In the genomic region with DNA sequence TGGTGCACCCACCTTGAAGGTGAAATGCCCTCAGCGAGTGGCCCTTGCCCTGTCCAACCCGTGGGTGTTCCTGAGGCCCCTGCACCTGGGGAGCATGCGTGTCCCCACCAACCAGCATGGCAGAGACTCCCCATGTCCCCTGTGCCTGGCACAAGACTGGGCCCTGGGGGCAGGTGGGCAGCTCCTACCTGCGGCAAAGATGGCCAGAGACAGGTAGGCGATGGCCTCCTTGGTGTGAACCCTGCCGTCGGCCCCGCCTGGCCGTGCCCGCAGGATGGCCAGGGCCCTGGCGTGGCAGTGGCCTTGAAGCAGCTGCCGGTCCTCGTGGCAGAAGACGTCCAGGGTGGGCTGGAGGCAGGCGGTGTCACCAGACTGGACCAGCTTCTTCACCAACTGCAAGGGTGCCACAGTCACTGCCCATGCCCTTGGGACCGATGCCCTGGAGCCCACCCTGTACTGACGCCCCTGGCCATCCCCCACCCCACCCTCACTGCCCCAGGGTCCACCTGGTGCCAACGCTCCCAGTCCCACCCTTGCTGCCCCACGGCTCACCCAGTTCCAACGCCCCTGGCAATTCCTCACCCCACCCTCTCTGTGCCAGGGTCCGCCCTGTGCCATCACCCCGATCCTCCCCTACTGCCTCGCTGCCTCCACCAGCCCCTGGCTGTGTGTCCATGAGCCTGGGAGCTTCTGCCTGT, we compare ENCODE assay signal across 16 cellular contexts. TPM values are rescaled to one million over a fixed set of nuclear protein-coding genes. Genes with fewer than 3 reads are reported as not detected.
DNase-seq lines count a peak whose midpoint lies in the region; ATAC-seq and TF ChIP-seq lines count a peak whose summit lies in the region.
"Had no signal": no experiment of that assay in that cellular context is flagged by ENCODE, and none has a peak within 500 bp of the region (broad histone marks: within the 10 kb centered on the region; RNA-seq: fewer than 3 reads in every experiment).

No MANE protein-coding gene starts in this region.

- TF ChIP-seq CTCF in activated B cell treated with CpG ODN at 0.5 μM for 24 hours (IDR thresholded peaks at IDR 0.05): no peak
- TF ChIP-seq CTCF in lower lobe of right lung (IDR thresholded peaks at IDR 0.05): no peak
- no peak for TF ChIP-seq CTCF in type B pancreatic cell (conservative IDR thresholded peaks at IDR 0.05)
- TF ChIP-seq CTCF in GM13976 (IDR thresholded peaks at IDR 0.05; ENCODE audit: borderline replicate concordance, control extremely low read depth, extremely low read depth, insufficient read depth, missing control alignments): no peak

- ATAC-seq in Right ventricle myocardium inferior (no peak), left ventricle myocardium superior (no peak), activated B cell treated with CpG ODN at 0.5 μM for 24 hours (ENCODE audit: low read depth) (no peak), lower lobe of right lung (no peak), GM18511 (IDR thresholded peaks at IDR 0.05; ENCODE audit: unreplicated experiment) (no peak)

- H3K4me3 ChIP-seq in lower lobe of right lung: no peak overlapping the region
- H3K4me3 ChIP-seq: HAP-1, lung had no signal

- H3K27ac Mint-ChIP-seq in activated B cell treated with CpG ODN at 0.5 μM for 24 hours (no peak overlapping the region), type B pancreatic cell (no peak overlapping the region)
- H3K27ac Mint-ChIP-seq: activated CD4-positive, alpha-beta memory T cell treated with anti-CD3 and anti-CD28 coated beads for 36 hours; CD14-positive monocyte; IgD-negative memory B cell had no signal

- peaks cover 17% of the 10 kb centered on the region for H3K9me3 Mint-ChIP-seq in activated B cell treated with CpG ODN at 0.5 μM for 24 hours
- peaks cover 20% of the 10 kb centered on the region for H3K9me3 Mint-ChIP-seq in type B pancreatic cell

- H3K27me3 Mint-ChIP-seq in activated B cell treated with CpG ODN at 0.5 μM for 24 hours: peaks cover 16% of the 10 kb centered on the region
- H3K27me3 Mint-ChIP-seq in type B pancreatic cell: no peaks in the 10 kb centered on the region

- CTCF ChIA-PET in activated B cell treated with CpG ODN at 0.5 μM for 24 hours (lab: Charles Lee): interaction anchor here (1.5 to 3.4 kb wide), 2 partner anchors 231 to 370 kb away, joined by 5 to 19 read pairs; no protein-coding TSS in a partner anchor

- no peak overlapping the region for H3K27ac ChIP-seq in lower lobe of right lung
- H3K27ac ChIP-seq: VCaP had no signal

- no peaks in the 10 kb centered on the region for H3K36me3 ChIP-seq in lower lobe of right lung
- H3K36me3 ChIP-seq: HAP-1 had no signal

- H3K4me1 ChIP-seq in lower lobe of right lung: no peaks in the 10 kb centered on the region

- in situ Hi-C loops in GM13976 (cut with MboI; ENCODE audit: low sequenced_read_pairs, unreplicated experiment): no loop called here

- POLR2A ChIA-PET in activated B cell treated with CpG ODN at 0.5 μM for 24 hours (lab: Charles Lee): no interaction called here

- peaks cover 50% of the 10 kb centered on the region for H3K27me3 ChIP-seq in lower lobe of right lung (ENCODE audit: low read depth)

- DNase-seq in Right ventricle myocardium inferior (ENCODE audit: missing footprints) (peak; percentile 61), left ventricle myocardium superior (no peak), activated B cell treated with CpG ODN at 0.5 μM for 24 hours (peak; percentile 6), lower lobe of right lung (peak; percentile 32), type B pancreatic cell (ENCODE audit: extremely low spot score, unreplicated experiment) (peak; percentile 66), GM13976 (ENCODE audit: low spot score) (no peak), SIG-M5 (lab: John Stamatoyannopoulos, UW) (no peak)
- DNase-seq: foreskin fibroblast, NCI-H446 treated with DMSO at 0.1 percent for 48 hours had no signal

- no peaks in the 10 kb centered on the region for H3K36me3 Mint-ChIP-seq in activated B cell treated with CpG ODN at 0.5 μM for 24 hours (ENCODE audit: low read depth)
- no peaks in the 10 kb centered on the region for H3K36me3 Mint-ChIP-seq in type B pancreatic cell
- H3K36me3 Mint-ChIP-seq: CD14-positive monocyte, IgD-negative memory B cell had no signal

- no peak overlapping the region for H3K4me3 Mint-ChIP-seq in activated B cell treated with CpG ODN at 0.5 μM for 24 hours
- H3K4me3 Mint-ChIP-seq in type B pancreatic cell: no peak overlapping the region
- H3K4me3 Mint-ChIP-seq: activated CD4-positive, alpha-beta memory T cell treated with anti-CD3 and anti-CD28 coated beads for 36 hours; CD14-positive monocyte; IgD-negative memory B cell had no signal

- peaks cover 19% of the 10 kb centered on the region for H3K9me3 ChIP-seq in lower lobe of right lung
- H3K9me3 ChIP-seq: HAP-1 had no signal

- peaks cover 2% of the 10 kb centered on the region for H3K4me1 Mint-ChIP-seq in activated B cell treated with CpG ODN at 0.5 μM for 24 hours
- no peaks in the 10 kb centered on the region for H3K4me1 Mint-ChIP-seq in type B pancreatic cell (ENCODE audit: unreplicated experiment)

- intact Hi-C loops in Right ventricle myocardium inferior (cut with DNase I) (loop anchor here (2.0 kb wide), 1 partner anchor 371 kb away; no protein-coding TSS in a partner anchor), left ventricle myocardium superior (cut with micrococcal nuclease) (no loop called here), activated B cell treated with CpG ODN at 0.5 μM for 24 hours (cut with micrococcal nuclease) (no loop called here), lower lobe of right lung (cut with DNase I) (no loop called here)

RNA-seq across cellular contexts. Expression of gene TTC34, which starts 15.7 kb away (rescaled TPM):
- total RNA-seq in Right ventricle myocardium inferior: 0.70 TPM
- total RNA-seq in left ventricle myocardium superior: 0.59 TPM
- 3.6 and 4.5 TPM in 2 replicates for total RNA-seq in activated B cell treated with CpG ODN at 0.5 μM for 24 hours
- 2.6 TPM for total RNA-seq in lower lobe of right lung
- total RNA-seq in type B pancreatic cell (ENCODE audit: low replicate concordance): 1.6 and 3.1 TPM in 2 replicates

Comparison
In these comparisons a context has a peak if more than half of its experiments do, and no peak if none do; other contexts are left out.
1. DNase-seq: peak in Right ventricle myocardium inferior (single experiment), activated B cell treated with CpG ODN at 0.5 μM for 24 hours (single experiment), lower lobe of right lung (single experiment) and type B pancreatic cell (single experiment); none in left ventricle myocardium superior (single experiment), GM13976 (single experiment) and SIG-M5 (single experiment).